Comparison of ENCODE assay signal across 20 cellular contexts in the genomic region with DNA sequence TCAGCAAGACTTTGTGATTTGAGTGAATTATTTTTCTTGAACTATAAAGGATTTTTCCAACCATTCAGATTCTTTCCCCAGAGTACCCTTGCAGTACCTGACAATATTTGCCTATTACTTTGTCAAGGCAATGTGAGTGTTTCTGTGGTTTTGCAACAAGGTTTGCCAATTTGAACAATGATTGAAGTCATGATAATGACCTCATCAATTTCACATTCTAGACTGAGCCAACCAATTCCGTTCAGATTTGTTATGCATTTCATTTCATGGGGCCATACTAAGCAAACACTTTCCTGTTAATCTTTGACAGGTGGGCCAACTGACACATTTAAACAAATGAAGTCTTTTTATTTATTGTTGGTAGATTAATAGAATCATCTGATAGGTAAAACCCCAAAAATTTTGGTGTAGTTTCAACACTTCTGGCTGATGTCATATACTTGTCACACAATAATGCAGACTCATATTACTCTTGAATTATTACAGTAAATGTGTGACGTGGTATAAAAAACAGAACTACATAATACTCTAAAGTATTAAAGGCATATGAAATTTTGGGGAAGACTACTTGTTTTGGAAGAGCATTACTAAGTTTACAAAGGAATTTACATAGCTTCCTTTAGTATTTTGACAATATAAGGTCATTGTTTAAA.
"Had no signal": no experiment of that assay in that cellular context is flagged by ENCODE, and none has a peak within 500 bp of the region (broad histone marks: within the 10 kb centered on the region; RNA-seq: fewer than 3 reads in every experiment).

No MANE protein-coding gene starts in this region.

- H3K36me3 ChIP-seq: SJCRH30 had no signal

- DNase-seq: MV-4-11, NCI-H1048, NCI-H1105, NCI-H1417, NCI-H1436 treated with DMSO at 0.1 percent for 48 hours, NCI-H1694, NCI-H187 treated with DMSO at 0.1 percent for 48 hours, NCI-H2081 treated with DMSO at 0.1 percent for 48 hours, NCI-H2171 treated with DMSO at 0.1 percent for 48 hours, NCI-H524, NCI-H526 treated with DMSO at 0.1 percent for 48 hours, NCI-H82, Right ventricle myocardium superior, RPMI8226, T-helper 1 cell had no signal

- ATAC-seq: K562, SK-N-SH treated with all-trans-retinoic acid at 6 μM for 48 hours had no signal

- FAIRE-seq: K562, RCC 7860 had no signal

- H3K27ac ChIP-seq: KMS-11, SJCRH30 had no signal

- H3K27me3 ChIP-seq: SJCRH30 had no signal

- H3K9me3 ChIP-seq: SJCRH30 had no signal

- H3K4me3 ChIP-seq: K562, SJCRH30 had no signal
